Comparison of ENCODE assay signal across 16 cellular contexts in the genomic region with DNA sequence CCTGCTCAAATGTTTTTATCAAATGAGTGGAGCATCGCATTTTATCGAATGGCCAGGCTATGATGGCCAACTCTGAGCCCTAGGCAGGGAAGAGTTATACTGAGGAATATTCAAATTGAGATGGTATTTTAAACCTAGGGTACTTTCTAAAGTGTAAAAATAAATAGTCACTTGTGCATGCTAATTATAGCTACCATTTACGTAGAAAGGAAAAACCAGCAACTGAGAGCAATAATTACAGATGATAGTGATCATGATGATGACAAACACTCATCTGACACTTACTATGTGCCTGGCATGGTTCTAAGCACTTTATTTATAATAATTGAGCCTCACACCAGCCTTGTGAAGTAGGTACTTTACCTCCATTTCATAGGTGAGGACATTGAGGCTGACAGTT.
DNase-seq lines count a peak whose midpoint lies in the region; ATAC-seq lines count a peak whose summit lies in the region.
"Had no signal": no experiment of that assay in that cellular context is flagged by ENCODE, and none has a peak within 500 bp of the region (broad histone marks: within the 10 kb centered on the region; RNA-seq: fewer than 3 reads in every experiment).

No MANE protein-coding gene starts in this region.

- H3K23ac ChIP-seq in neuronal stem cell (ENCODE audit: low read depth, low read length, poor library complexity) = no peak overlapping the region

- no peak overlapping the region for H3K4me3 ChIP-seq in neuronal stem cell (ENCODE audit: low read length in 2 of 2)
- H3K4me3 ChIP-seq: MG63 had no signal

- H2BK120ac ChIP-seq in neuronal stem cell (ENCODE audit: low read depth, low read length) = no peak overlapping the region

- H3K36me3 ChIP-seq in KOPT-K1 (ENCODE audit: insufficient read depth, low read length) (no peaks in the 10 kb centered on the region), neuronal stem cell (replicated peaks in 1 of 2; ENCODE audit: control insufficient read depth in 2 of 2, insufficient read depth in 2 of 2, low read length in 2 of 2) (no peaks in the 10 kb centered on the region)
- H3K36me3 ChIP-seq: MG63 had no signal

- no peak overlapping the region for H2AK5ac ChIP-seq in neuronal stem cell (ENCODE audit: low read depth, low read length)

- no peak overlapping the region for H2BK15ac ChIP-seq in neuronal stem cell (ENCODE audit: low read length)

- H3K27me3 ChIP-seq in neuronal stem cell (ENCODE audit: control insufficient read depth in 3 of 3, insufficient read depth in 3 of 3, low read depth in 1 of 3, low read length in 3 of 3) = peaks cover 0 to 3% (median 0%) of the 10 kb centered on the region in 3 experiments
- H3K27me3 ChIP-seq: MG63 had no signal

- no peaks in the 10 kb centered on the region for H3K79me1 ChIP-seq in neuronal stem cell (ENCODE audit: low read depth, low read length)

- peak overlapping the region; percentile 53 for H3K9ac ChIP-seq in neuronal stem cell (ENCODE audit: low read depth, low read length, poor library complexity)

- H4K91ac ChIP-seq in neuronal stem cell (ENCODE audit: low read depth, low read length, poor library complexity) = no peak overlapping the region

- ATAC-seq in Right ventricle myocardium superior (ENCODE audit: poor library complexity) = peak; percentile 87
- ATAC-seq in HG03469 (IDR thresholded peaks at IDR 0.05; ENCODE audit: unreplicated experiment) = no peak
- no peak for ATAC-seq in sciatic nerve
- ATAC-seq: CD8-positive, alpha-beta T cell had no signal

- H3K14ac ChIP-seq in neuronal stem cell (ENCODE audit: low read length) = no peak overlapping the region

- DNase-seq in NCI-H2029 (lab: John Stamatoyannopoulos, UW) (peak; percentile 50), Right ventricle myocardium superior (no peak), neuronal stem cell (ENCODE audit: low spot score) (no peak), midbrain (lab: John Stamatoyannopoulos, UW) (no peak), sciatic nerve (ENCODE audit: low spot score) (no peak)
- DNase-seq: ACHN; CD8-positive, alpha-beta T cell; DND-41; GDM1; GOT3; KBM-7; MG63; NCI-H2081 treated with DMSO at 0.1 percent for 48 hours; NCI-H774 had no signal

- peak overlapping the region; percentile 22 for H3K27ac ChIP-seq in KOPT-K1 (ENCODE audit: low read depth, low read length, poor library complexity, severe bottlenecking)
- H3K27ac ChIP-seq in neuronal stem cell (replicated peaks; ENCODE audit: low read length) = no peak overlapping the region

- no peak overlapping the region for H4K8ac ChIP-seq in neuronal stem cell (ENCODE audit: low read depth, low read length)

- WGBS in neuronal stem cell (ENCODE audit: extremely low coverage in 2 of 2, insufficient read length in 2 of 2, insufficient replicate concordance in 1 of 2), 2 donors = no CpG with 5 or more reads among the region's 3 CpGs

- H3K9me3 ChIP-seq in KOPT-K1 (ENCODE audit: insufficient read depth, low read length, poor library complexity, severe bottlenecking) = peaks cover 6% of the 10 kb centered on the region
- H3K9me3 ChIP-seq in neuronal stem cell (replicated peaks in 1 of 2; ENCODE audit: control insufficient read depth in 2 of 2, insufficient read depth in 1 of 2, low read depth in 1 of 2, low read length in 2 of 2) = no peaks in the 10 kb centered on the region
- H3K9me3 ChIP-seq: MG63 had no signal

- H2AFZ ChIP-seq in neuronal stem cell (ENCODE audit: low read length) = no peak overlapping the region

- no peak overlapping the region for H3K18ac ChIP-seq in neuronal stem cell (ENCODE audit: low read length)

- H2BK5ac ChIP-seq in neuronal stem cell (ENCODE audit: low read length) = no peak overlapping the region

- H3K4me2 ChIP-seq in neuronal stem cell (ENCODE audit: insufficient read depth, low read length, poor library complexity, severe bottlenecking) = no peak overlapping the region

- peaks cover 0 to 2% of the 10 kb centered on the region in 2 donors for H3K4me1 ChIP-seq in neuronal stem cell (ENCODE audit: control insufficient read depth in 2 of 2, insufficient read depth in 1 of 2, low read depth in 1 of 2, low read length in 2 of 2)

- intact Hi-C loops in Right ventricle myocardium superior (cut with DNase I) = no loop called here
- intact Hi-C loops in sciatic nerve (cut with DNase I) = no loop called here

- no peak overlapping the region for H3K4ac ChIP-seq in neuronal stem cell (ENCODE audit: low read length)

- H2BK12ac ChIP-seq in neuronal stem cell (ENCODE audit: low read length) = no peak overlapping the region
